ENCODE assay signal across 10 cellular contexts in the genomic region with DNA sequence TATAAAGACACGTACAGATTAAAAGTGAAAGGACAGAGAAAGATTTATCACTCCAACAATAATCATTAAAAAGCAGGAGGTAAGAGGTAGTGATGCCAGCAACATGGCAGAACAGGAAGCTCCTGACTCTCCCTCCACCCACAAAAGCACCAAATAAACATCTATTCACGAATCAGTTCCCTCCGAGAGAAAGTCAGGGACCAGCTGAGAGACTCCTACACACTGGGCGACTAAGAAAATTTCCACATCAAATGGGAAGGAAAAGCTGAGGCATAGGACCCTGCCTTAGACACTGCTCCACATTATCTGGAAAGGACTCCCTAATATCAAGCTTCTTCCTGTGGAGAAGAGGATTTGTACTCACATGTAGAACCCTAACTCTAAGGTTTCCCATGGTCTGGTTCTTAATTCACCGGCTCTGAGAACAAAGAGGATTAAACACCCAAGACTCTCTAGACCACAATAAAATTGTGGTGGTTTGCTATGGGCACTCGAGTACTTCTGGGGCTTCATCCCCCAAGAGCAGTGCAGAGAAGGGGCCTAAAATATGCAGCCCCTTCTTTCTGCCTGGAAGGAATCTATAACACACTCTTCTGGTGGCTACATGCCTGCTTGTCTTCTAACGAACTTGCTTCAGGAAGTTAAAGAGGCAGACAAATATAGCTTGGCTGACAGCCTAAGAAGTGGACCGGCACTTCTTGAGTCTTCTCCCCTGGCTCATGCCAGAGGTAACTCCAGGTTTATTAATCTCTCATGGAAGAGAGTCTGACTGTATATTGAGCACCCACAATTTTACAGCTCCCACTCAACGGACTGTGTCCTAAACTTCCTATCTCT. TPM values are rescaled to one million over a fixed set of nuclear protein-coding genes. Genes with fewer than 3 reads are reported as not detected.
DNase-seq lines count a peak whose midpoint lies in the region; ATAC-seq and TF ChIP-seq lines count a peak whose summit lies in the region.
"Had no signal": no experiment of that assay in that cellular context is flagged by ENCODE, and none has a peak within 500 bp of the region (broad histone marks: within the 10 kb centered on the region; RNA-seq: fewer than 3 reads in every experiment).

No MANE protein-coding gene starts in this region.

- no peak overlapping the region for H3K18ac ChIP-seq in mesendoderm (ENCODE audit: low read length)

- WGBS in mesendoderm (ENCODE audit: extremely low coverage, insufficient coverage, low lambda C conversion rate): no CpG with 5 or more reads among the region's 9 CpGs

- H3K9ac ChIP-seq in DND-41 (ENCODE audit: low read depth, low read length) (no peak overlapping the region), mesendoderm (ENCODE audit: low read length) (no peak overlapping the region)

- no peak overlapping the region for H2BK120ac ChIP-seq in mesendoderm (ENCODE audit: low read depth, low read length)

- H2BK15ac ChIP-seq in mesendoderm (replicated peaks; ENCODE audit: low read depth): no peak overlapping the region

- H4K8ac ChIP-seq in mesendoderm (ENCODE audit: low read depth, low read length): no peak overlapping the region

- H2AFZ ChIP-seq in DND-41 (ENCODE audit: low read depth, low read length): no peak overlapping the region

- H2AK5ac ChIP-seq in mesendoderm (ENCODE audit: low read length): no peak overlapping the region

- H3K27me3 ChIP-seq in DND-41 (ENCODE audit: insufficient read depth, low read length, poor library complexity): no peaks in the 10 kb centered on the region
- H3K27me3 ChIP-seq in mesendoderm (ENCODE audit: insufficient read depth, low read length, poor library complexity): no peaks in the 10 kb centered on the region

- H3K23ac ChIP-seq in mesendoderm (ENCODE audit: low read length): no peak overlapping the region

- H3K9me3 ChIP-seq in DND-41 (ENCODE audit: insufficient read depth, low read length, severe bottlenecking): no peaks in the 10 kb centered on the region

- H3K4me1 ChIP-seq in DND-41 (ENCODE audit: insufficient read depth, low read length) (no peaks in the 10 kb centered on the region), mesendoderm (ENCODE audit: control insufficient read depth, low read depth, low read length) (no peaks in the 10 kb centered on the region)

- no peak overlapping the region for H2BK5ac ChIP-seq in mesendoderm (ENCODE audit: low read length)

- H3K27ac ChIP-seq in DND-41 (ENCODE audit: low read length) (no peak overlapping the region), VCaP (peak overlapping the region; percentile 57), mesendoderm (ENCODE audit: low read depth, low read length) (no peak overlapping the region)

- peak overlapping the region; percentile 49 for H3K4ac ChIP-seq in mesendoderm (ENCODE audit: low read depth, low read length)

- H3K79me2 ChIP-seq in DND-41 (ENCODE audit: insufficient read depth, low read length) (no peaks in the 10 kb centered on the region), mesendoderm (ENCODE audit: control insufficient read depth, insufficient read depth, low read length) (no peaks in the 10 kb centered on the region)

- H3K4me3 ChIP-seq in DND-41 (ENCODE audit: low read depth in 1 of 2, low read length in 2 of 2) (no peak overlapping the region), mesendoderm (ENCODE audit: low read length) (no peak overlapping the region)

- no peaks in the 10 kb centered on the region for H3K79me1 ChIP-seq in mesendoderm (ENCODE audit: low read length)

- no peak overlapping the region for H3K56ac ChIP-seq in mesendoderm (ENCODE audit: low read length)

- H3K4me2 ChIP-seq in DND-41 (ENCODE audit: insufficient read depth, low read length): no peak overlapping the region
- no peak overlapping the region for H3K4me2 ChIP-seq in mesendoderm (ENCODE audit: low read length)

- DNase-seq in DND-41 (no peak), mesendoderm (no peak), RPMI8226 (no peak), NOMO-1 (lab: John Stamatoyannopoulos, UW; ENCODE audit: unreplicated experiment in 2 of 2) (no peak), D341Med (ENCODE audit: low spot score) (no peak), DMS53 treated with DMSO at 0.1 percent for 48 hours (lab: John Stamatoyannopoulos, UW; ENCODE audit: unreplicated experiment) (no peak)
- DNase-seq: NCI-H1417 treated with DMSO at 0.1 percent for 48 hours, posterior cingulate gyrus had no signal

- H4K5ac ChIP-seq in mesendoderm (ENCODE audit: low read length): no peak overlapping the region

- H4K20me1 ChIP-seq in DND-41 (ENCODE audit: insufficient read depth, low read length): no peaks in the 10 kb centered on the region

- ATAC-seq in DND-41 (ENCODE audit: insufficient read depth, low read depth) (peak; percentile 40; the same call in 2 of the 3 replicates), HG02759 (IDR thresholded peaks at IDR 0.05; ENCODE audit: unreplicated experiment) (peak; percentile 66)

- TF ChIP-seq CTCF in DND-41 (IDR thresholded peaks at IDR 0.05; ENCODE audit: borderline replicate concordance, extremely low read depth, low read length, poor library complexity, severe bottlenecking) (no peak), VCaP (conservative IDR thresholded peaks at IDR 0.05) (no peak)

- peaks cover 8% of the 10 kb centered on the region; the same call in 1 of the 2 replicates for H3K36me3 ChIP-seq in DND-41 (ENCODE audit: insufficient read depth, low read length)
- H3K36me3 ChIP-seq in mesendoderm (ENCODE audit: control insufficient read depth, insufficient read depth, low read length): no peaks in the 10 kb centered on the region

RNA-seq across cellular contexts. Expression of a gene that starts 29.4 kb away (rescaled TPM):
- polyA plus RNA-seq in mesendoderm (2013, experiment 1 of 2): 37.3 TPM
- 39.0 TPM for polyA plus RNA-seq in mesendoderm (2013, experiment 2 of 2)
